ENCODE assay signal across 26 cellular contexts in the genomic region with DNA sequence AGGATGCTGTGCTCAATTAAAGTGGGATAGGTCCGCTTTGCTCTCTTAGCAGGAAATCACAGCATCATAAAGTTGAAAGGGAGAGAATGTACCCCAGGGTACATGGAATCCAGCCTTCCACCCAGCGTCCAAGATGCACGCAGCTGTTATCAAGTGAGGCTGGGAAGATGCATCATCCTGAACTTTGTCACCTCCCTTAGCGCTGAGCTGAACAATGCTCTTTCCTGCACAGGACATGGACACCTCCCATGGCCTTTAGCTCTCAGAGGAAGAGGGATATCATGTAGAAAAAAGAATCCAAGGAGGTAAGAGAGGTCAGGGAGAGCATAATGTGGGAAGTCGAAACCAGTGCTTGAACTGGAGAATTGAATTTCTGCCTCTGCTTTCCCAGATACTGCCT.
DNase-seq lines count a peak whose midpoint lies in the region; ATAC-seq, FAIRE-seq and TF ChIP-seq lines count a peak whose summit lies in the region.
"Had no signal": no experiment of that assay in that cellular context is flagged by ENCODE, and none has a peak within 500 bp of the region (broad histone marks: within the 10 kb centered on the region; RNA-seq: fewer than 3 reads in every experiment).

No MANE protein-coding gene starts in this region.

- in situ Hi-C loops in HepG2 (cut with HindIII; ENCODE audit: extremely low pct_ligation_motif_present, low pct_unique_long_range_greater_than_20kb) = loop anchor here (25.0 kb wide), 2 partner anchors 318 to 618 kb away; a partner anchor contains a TSS

- no peaks in the 10 kb centered on the region for H3K36me3 Mint-ChIP-seq in activated naive CD4-positive, alpha-beta T cell treated with anti-CD3 and anti-CD28 coated beads, Interleukin-2, amount 10 ng/mL, durations not matched to agents 7 days and 5 days
- H3K36me3 Mint-ChIP-seq: CD14-positive monocyte; CD8-positive, alpha-beta memory T cell had no signal

- H3K4me3 Mint-ChIP-seq in activated naive CD4-positive, alpha-beta T cell treated with anti-CD3 and anti-CD28 coated beads, Interleukin-2, amount 10 ng/mL, durations not matched to agents 7 days and 5 days = no peak overlapping the region
- H3K4me3 Mint-ChIP-seq: CD14-positive monocyte; CD4-positive, alpha-beta T cell; CD8-positive, alpha-beta memory T cell; HFFc6 had no signal

- ATAC-seq in heart right ventricle (peak in 7 of 8 donors; percentile 46 to 69 (median 60)), HepG2 (no peak), sciatic nerve (no peak)
- ATAC-seq: A549, GM12878 had no signal

- 55 to 72% methylated on average over 5 of the region's 5 CpGs for WGBS in heart right ventricle, 2 donors
- WGBS in liver = 84% methylated on average over 5 of the region's 5 CpGs
- 94% methylated on average over 5 of the region's 5 CpGs for WGBS in HepG2 (ENCODE audit: low lambda C conversion rate)

- H3K36me3 ChIP-seq in heart right ventricle (peaks cover 0 to 4% (median 0%) of the 10 kb centered on the region in 9 donors), liver (ENCODE audit: control insufficient read depth in 4 of 4, insufficient read depth in 3 of 4, low read depth in 1 of 4, low read length in 3 of 4) (no peaks in the 10 kb centered on the region), HepG2 (replicated peaks in 1 of 2; ENCODE audit: control insufficient read depth in 1 of 2, insufficient read depth in 2 of 2, low read length in 2 of 2) (peaks cover 4 to 5% of the 10 kb centered on the region in 2 experiments; a peak in 1 of 5 replicates), parathyroid adenoma (ENCODE audit: control insufficient read depth, insufficient read depth, low read length) (no peaks in the 10 kb centered on the region)
- H3K36me3 ChIP-seq: BE2C, HAP-1 had no signal

- H3K27ac Mint-ChIP-seq in activated naive CD4-positive, alpha-beta T cell treated with anti-CD3 and anti-CD28 coated beads, Interleukin-2, amount 10 ng/mL, durations not matched to agents 7 days and 5 days = no peak overlapping the region
- H3K27ac Mint-ChIP-seq: CD14-positive monocyte; CD4-positive, alpha-beta T cell; CD8-positive, alpha-beta memory T cell; HFFc6 had no signal

- peaks cover 0 to 28% (median 12%) of the 10 kb centered on the region in 9 donors for H3K4me1 ChIP-seq in heart right ventricle
- H3K4me1 ChIP-seq in liver (ENCODE audit: control insufficient read depth in 4 of 4, insufficient read depth in 4 of 4, low read length in 3 of 4) = peaks cover 0 to 11% (median 7%) of the 10 kb centered on the region in 4 donors
- H3K4me1 ChIP-seq in HepG2 (ENCODE audit: insufficient read depth, low read length) = peaks cover 16% of the 10 kb centered on the region
- no peaks in the 10 kb centered on the region for H3K4me1 ChIP-seq in parathyroid adenoma
- H3K4me1 ChIP-seq: A549, BE2C, HAP-1 had no signal

- H3K27ac ChIP-seq in heart right ventricle (peak overlapping the region in 2 of 10 donors; percentile 31 to 41), liver (ENCODE audit: low read depth in 1 of 2, low read length in 2 of 2) (no peak overlapping the region), HepG2 (ENCODE audit: extremely low read length, insufficient read depth, low read length) (no peak overlapping the region), parathyroid adenoma (peak overlapping the region; percentile 45)
- H3K27ac ChIP-seq: A549; BLaER1 treated with 17β-estradiol and CSF1 and Interleukin-3, amounts not matched to agents 10 nM and 100 nM had no signal

- TF ChIP-seq EP300 in HepG2 (IDR thresholded peaks at IDR 0.05; ENCODE audit: low read depth in 2 of 2, low read length in 2 of 2) (no peak), HepG2 (CRISPR knock-in tag; IDR thresholded peaks at IDR 0.05; ENCODE audit: borderline replicate concordance) (no peak)

- H3K9me3 ChIP-seq in heart right ventricle (no peaks in the 10 kb centered on the region), liver (ENCODE audit: control insufficient read depth in 4 of 4, low read length in 3 of 4) (no peaks in the 10 kb centered on the region), HepG2 (ENCODE audit: low read length) (no peaks in the 10 kb centered on the region), parathyroid adenoma (ENCODE audit: control insufficient read depth, low read length) (no peaks in the 10 kb centered on the region)
- H3K9me3 ChIP-seq: A549; BE2C; BLaER1 treated with 17β-estradiol and CSF1 and Interleukin-3, amounts not matched to agents 10 nM and 100 nM; HAP-1 had no signal

- H3K79me2 ChIP-seq in HepG2 (ENCODE audit: insufficient read depth, low read length) = no peaks in the 10 kb centered on the region
- peaks cover 6% of the 10 kb centered on the region for H3K79me2 ChIP-seq in parathyroid adenoma

- DNase-seq in heart right ventricle (no peak), cardiac septum (ENCODE audit: low spot score) (no peak), HepG2 (ENCODE audit: low spot score) (no peak), sciatic nerve (ENCODE audit: low spot score) (no peak)
- no peak for DNase-seq in activated naive CD4-positive, alpha-beta T cell treated with anti-CD3 and anti-CD28 coated beads, Interleukin-2, amount 10 ng/mL, durations not matched to agents 7 days and 5 days
- DNase-seq: 8988T; ACHN; AML-193; BE2C; CD4-positive, alpha-beta T cell; CD8-positive, alpha-beta memory T cell; DMS 273 treated with DMSO at 0.1 percent for 48 hours; DMS79; EL; GDM1; GOT3; HFFc6 had no signal

- H2AFZ ChIP-seq in HepG2 (ENCODE audit: low read length) (no peak overlapping the region), parathyroid adenoma (no peak overlapping the region)

- TF ChIP-seq POLR2A in HepG2 (IDR thresholded peaks at IDR 0.05; ENCODE audit: insufficient read depth in 1 of 2, low read depth in 2 of 2, low read length in 2 of 2) = no peak

- CTCF ChIA-PET in HepG2 (lab: Yijun Ruan, JAX; ENCODE audit: low intra/inter-chr PET ratio, low total read pairs) = no interaction called here
- CTCF ChIA-PET in activated naive CD4-positive, alpha-beta T cell treated with anti-CD3 and anti-CD28 coated beads, Interleukin-2, amount 10 ng/mL, durations not matched to agents 7 days and 5 days (lab: Charles Lee) = interaction anchor here (1.9 kb wide), 1 partner anchor 8 kb away, joined by 5 read pairs; no protein-coding TSS in a partner anchor

- H3K27me3 Mint-ChIP-seq in activated naive CD4-positive, alpha-beta T cell treated with anti-CD3 and anti-CD28 coated beads, Interleukin-2, amount 10 ng/mL, durations not matched to agents 7 days and 5 days = no peaks in the 10 kb centered on the region

- intact Hi-C loops in heart right ventricle (cut with DNase I) = loop anchor here in 7 of 10 donors (5.0 to 10.0 kb wide), 6 partner anchors 43 to 926 kb away; a partner anchor contains a TSS
- intact Hi-C loops in cardiac septum (cut with DNase I) = loop anchor here (2.0 to 10.0 kb wide), 3 partner anchors 46 to 926 kb away; a partner anchor contains a TSS
- intact Hi-C loops in HepG2 (cut with micrococcal nuclease; ENCODE audit: unreplicated experiment) = loop anchor here (10.0 kb wide), 2 partner anchors 616 to 1426 kb away; a partner anchor contains a TSS
- intact Hi-C loops in sciatic nerve (cut with DNase I) = no loop called here

- no peaks in the 10 kb centered on the region for H4K20me1 ChIP-seq in HepG2 (ENCODE audit: insufficient read depth, low read length)
- H4K20me1 ChIP-seq: BLaER1 treated with 17β-estradiol and CSF1 and Interleukin-3, amounts not matched to agents 10 nM and 100 nM had no signal

- no peaks in the 10 kb centered on the region for H3K27me3 ChIP-seq in heart right ventricle
- H3K27me3 ChIP-seq in liver (ENCODE audit: control insufficient read depth in 4 of 4, insufficient read depth in 4 of 4, low read length in 3 of 4) = no peaks in the 10 kb centered on the region
- H3K27me3 ChIP-seq in HepG2 (ENCODE audit: control insufficient read depth in 1 of 2, insufficient read depth in 2 of 2, low read length in 2 of 2) = no peaks in the 10 kb centered on the region
- H3K27me3 ChIP-seq in parathyroid adenoma (ENCODE audit: control insufficient read depth, insufficient read depth, low read length) = no peaks in the 10 kb centered on the region
- H3K27me3 ChIP-seq: BLaER1 treated with 17β-estradiol and CSF1 and Interleukin-3, amounts not matched to agents 10 nM and 100 nM had no signal

- no peak for FAIRE-seq in HepG2 (lab: Jason Lieb, UNC)
- FAIRE-seq: A549, D721Med, GM12878, H54 had no signal

- no peaks in the 10 kb centered on the region for H3K4me1 Mint-ChIP-seq in activated naive CD4-positive, alpha-beta T cell treated with anti-CD3 and anti-CD28 coated beads, Interleukin-2, amount 10 ng/mL, durations not matched to agents 7 days and 5 days
- H3K4me1 Mint-ChIP-seq: CD8-positive, alpha-beta memory T cell had no signal

- H3K9ac ChIP-seq in liver (ENCODE audit: low read depth in 1 of 2, low read length in 2 of 2) (no peak overlapping the region), HepG2 (ENCODE audit: insufficient read depth, low read depth, low read length) (no peak overlapping the region), parathyroid adenoma (no peak overlapping the region)
- H3K9ac ChIP-seq: BLaER1 treated with 17β-estradiol and CSF1 and Interleukin-3, amounts not matched to agents 10 nM and 100 nM had no signal

- no peaks in the 10 kb centered on the region for H3K9me3 Mint-ChIP-seq in activated naive CD4-positive, alpha-beta T cell treated with anti-CD3 and anti-CD28 coated beads, Interleukin-2, amount 10 ng/mL, durations not matched to agents 7 days and 5 days
- H3K9me3 Mint-ChIP-seq: CD4-positive, alpha-beta T cell; HFFc6 had no signal

- H3K4me3 ChIP-seq in heart right ventricle (no peak overlapping the region), liver (ENCODE audit: low read depth in 1 of 3, low read length in 3 of 3) (no peak overlapping the region), HepG2 (replicated peaks in 1 of 3; ENCODE audit: insufficient read depth in 1 of 3, low read depth in 2 of 3, low read length in 3 of 3) (no peak overlapping the region), parathyroid adenoma (ENCODE audit: low read depth, low read length) (no peak overlapping the region)
- H3K4me3 ChIP-seq: A549; BLaER1 treated with 17β-estradiol and CSF1 and Interleukin-3, amounts not matched to agents 10 nM and 100 nM; GM12878; HAP-1 had no signal

- TF ChIP-seq CTCF in heart right ventricle (IDR thresholded peaks at IDR 0.05) (no peak), liver (IDR thresholded peaks at IDR 0.05; ENCODE audit: low read depth, low read length, missing input control) (no peak), HepG2 (CRISPR knock-in tag; IDR thresholded peaks at IDR 0.05) (no peak), parathyroid adenoma (IDR thresholded peaks at IDR 0.05) (no peak)

- H3K4me2 ChIP-seq in HepG2 (ENCODE audit: low read depth, low read length) (no peak overlapping the region), parathyroid adenoma (ENCODE audit: low read length) (no peak overlapping the region)
- H3K4me2 ChIP-seq: A549; BLaER1 treated with 17β-estradiol and CSF1 and Interleukin-3, amounts not matched to agents 10 nM and 100 nM had no signal

- POLR2A ChIA-PET in HepG2 (lab: Yijun Ruan, JAX) = no interaction called here

- TF ChIP-seq RAD21 in liver (IDR thresholded peaks at IDR 0.05) (no peak), HepG2 (CRISPR knock-in tag; IDR thresholded peaks at IDR 0.05) (no peak)

- BruUV-seq in HepG2 (replicated peaks; lab: Mats Ljungman, UMichigan) = no TSS peak

TF ChIP-seq in liver, 16 proteins besides CTCF, POLR2A, EP300 and RAD21:
- TF ChIP-seq FOXA1 (IDR thresholded peaks at IDR 0.05) (no peak), NR2F2 (IDR thresholded peaks at IDR 0.05) (peak; percentile 81)
TF ChIP-seq in liver: peak in this region for 1.

TF ChIP-seq in HepG2, 621 proteins besides CTCF, POLR2A, EP300 and RAD21 (continues in another document):
- no peak for TF ChIP-seq ZKSCAN5 (CRISPR knock-in tag; IDR thresholded peaks at IDR 0.05)

Comparison
In these comparisons a context has a peak if more than half of its experiments do, and no peak if none do; other contexts are left out.
1. ATAC-seq: peak in heart right ventricle (7 of 8); none in HepG2 (single experiment) and sciatic nerve (single experiment).